Comparison of ENCODE assay signal across 15 cellular contexts in the genomic region with DNA sequence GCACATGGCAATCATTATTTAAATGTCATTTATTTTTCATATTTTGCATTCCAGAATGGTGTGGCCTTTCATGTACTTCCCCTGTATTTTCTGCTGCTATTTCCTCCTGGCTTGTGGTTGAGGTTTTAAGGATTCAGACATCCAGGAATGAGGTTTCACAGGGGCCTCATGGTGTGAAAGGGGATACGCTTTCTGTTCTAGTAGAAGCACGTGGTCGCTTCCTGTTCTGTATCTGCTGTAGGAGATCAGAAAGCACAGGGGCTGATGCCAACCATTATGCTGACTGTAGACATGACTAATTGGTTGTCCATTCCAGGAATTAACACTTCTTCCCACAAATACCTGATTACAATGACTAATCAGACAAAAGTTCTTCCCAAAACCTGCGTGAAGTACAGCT.
DNase-seq lines count a peak whose midpoint lies in the region; ATAC-seq lines count a peak whose summit lies in the region.
"Had no signal": no experiment of that assay in that cellular context is flagged by ENCODE, and none has a peak within 500 bp of the region (broad histone marks: within the 10 kb centered on the region; RNA-seq: fewer than 3 reads in every experiment).

No MANE protein-coding gene starts in this region.

- no peak overlapping the region for H3K27ac Mint-ChIP-seq in activated naive CD8-positive, alpha-beta T cell treated with anti-CD3 and anti-CD28 coated beads, Interleukin-2, amount 50 U/mL, for 24 hours
- H3K27ac Mint-ChIP-seq: IgD-negative memory B cell had no signal

- peaks cover under 1% of the 10 kb centered on the region for H3K27me3 Mint-ChIP-seq in activated naive CD8-positive, alpha-beta T cell treated with anti-CD3 and anti-CD28 coated beads, Interleukin-2, amount 50 U/mL, for 24 hours

- no peaks in the 10 kb centered on the region for H3K36me3 Mint-ChIP-seq in activated naive CD8-positive, alpha-beta T cell treated with anti-CD3 and anti-CD28 coated beads, Interleukin-2, amount 50 U/mL, for 24 hours (ENCODE audit: low read depth)
- H3K36me3 Mint-ChIP-seq: IgD-negative memory B cell had no signal

- peak; percentile 82 for DNase-seq in ACHN
- peak; percentile 89 for DNase-seq in HS-27A (ENCODE audit: low read depth)
- peak; percentile 76 to 90 for DNase-seq in SW 1271 (lab: John Stamatoyannopoulos, UW)
- DNase-seq in iris pigment epithelial cell (ENCODE audit: low read depth): peak; percentile 69
- no peak for DNase-seq in COR-L47 (lab: John Stamatoyannopoulos, UW)
- DNase-seq in activated naive CD8-positive, alpha-beta T cell treated with anti-CD3 and anti-CD28 coated beads, Interleukin-2, amount 50 U/mL, for 24 hours: no peak
- no peak for DNase-seq in D341Med (ENCODE audit: low spot score)
- DNase-seq: activated CD4-positive, alpha-beta T cell treated with anti-CD3 and anti-CD28 coated beads, Interleukin-2, amount 50 U/mL, for 4 hours; activated effector memory CD4-positive, alpha-beta T cell treated with Interleukin-2 at 50 U/mL for 16 hours; central memory CD4-positive, alpha-beta T cell; NCI-H187 treated with DMSO at 0.1 percent for 48 hours; stimulated activated CD4-positive, alpha-beta T cell treated with anti-CD3 and anti-CD28 coated beads, Interleukin-4, amount 100 ng/mL, for 1 hour; stimulated activated naive CD4-positive, alpha-beta T cell had no signal

- no peak for ATAC-seq in GM21619 (IDR thresholded peaks at IDR 0.05; ENCODE audit: unreplicated experiment)
- no peak for ATAC-seq in activated naive CD8-positive, alpha-beta T cell treated with anti-CD3 and anti-CD28 coated beads, Interleukin-2, amount 50 U/mL, for 24 hours

- H3K4me3 Mint-ChIP-seq in activated naive CD8-positive, alpha-beta T cell treated with anti-CD3 and anti-CD28 coated beads, Interleukin-2, amount 50 U/mL, for 24 hours: no peak overlapping the region
- H3K4me3 Mint-ChIP-seq: IgD-negative memory B cell had no signal

- in situ Hi-C loops in ACHN (cut with HindIII; ENCODE audit: low pct_ligation_motif_present, low pct_unique_long_range_greater_than_20kb, low sequenced_read_pairs): no loop called here

- no peaks in the 10 kb centered on the region for H3K9me3 Mint-ChIP-seq in activated naive CD8-positive, alpha-beta T cell treated with anti-CD3 and anti-CD28 coated beads, Interleukin-2, amount 50 U/mL, for 24 hours
- H3K9me3 Mint-ChIP-seq: IgD-negative memory B cell had no signal

- H3K4me1 Mint-ChIP-seq in activated naive CD8-positive, alpha-beta T cell treated with anti-CD3 and anti-CD28 coated beads, Interleukin-2, amount 50 U/mL, for 24 hours: no peaks in the 10 kb centered on the region
- H3K4me1 Mint-ChIP-seq: IgD-negative memory B cell had no signal

Comparison
In these comparisons a context has a peak if more than half of its experiments do, and no peak if none do; other contexts are left out.
1. DNase-seq: peak in ACHN (single experiment), HS-27A (single experiment), SW 1271 (2 of 2) and iris pigment epithelial cell (single experiment); none in COR-L47 (single experiment), activated naive CD8-positive, alpha-beta T cell treated with anti-CD3 and anti-CD28 coated beads, Interleukin-2, amount 50 U/mL, for 24 hours (single experiment) and D341Med (single experiment).